Comparison of ENCODE assay signal across 8 cellular contexts in genomic region chr13:113647351-113648217, GRCh38. TPM values are rescaled to one million over a fixed set of nuclear protein-coding genes. Genes with fewer than 3 reads are reported as not detected.
A peak's percentile ranks its signal among the peaks of the same experiment; 100 is the strongest.
DNase-seq lines count a peak whose midpoint lies in the region; ATAC-seq and TF ChIP-seq lines count a peak whose summit lies in the region.

No MANE protein-coding gene starts in this region.

- DNase-seq in Calu3: peak; percentile 51
- peak; percentile 52 for DNase-seq in NCI-H2029 treated with DMSO at 0.1 percent for 48 hours (lab: John Stamatoyannopoulos, UW)
- peak; percentile 24 for DNase-seq in astrocyte of the spinal cord (ENCODE audit: low read depth, low spot score)
- peak; percentile 28 to 96 (median 87) for DNase-seq in hypothalamus (lab: John Stamatoyannopoulos, UW)
- peak; percentile 20 to 96 (median 89) for DNase-seq in substantia nigra (lab: John Stamatoyannopoulos, UW)
- no peak for DNase-seq in stimulated activated CD8-positive, alpha-beta memory T cell treated with anti-CD3 and anti-CD28 coated beads, Interleukin-4, amount 100 ng/mL, for 48 hours
- DNase-seq in DMS114 treated with DMSO at 0.1 percent for 48 hours (lab: John Stamatoyannopoulos, UW; ENCODE audit: unreplicated experiment): no peak

- no peak overlapping the region for H3K4me3 ChIP-seq in astrocyte of the spinal cord (ENCODE audit: low read depth, low read length)

- intact Hi-C loops in Calu3 (cut with micrococcal nuclease; ENCODE audit: unreplicated experiment): no loop called here

- no peak overlapping the region for H3K27ac Mint-ChIP-seq in Calu3 (ENCODE audit: unreplicated experiment)

- H3K27me3 Mint-ChIP-seq in Calu3 (ENCODE audit: unreplicated experiment): no peaks in the 10 kb centered on the region

- H3K36me3 Mint-ChIP-seq in Calu3 (ENCODE audit: insufficient read depth, unreplicated experiment): no peaks in the 10 kb centered on the region

- H3K4me3 Mint-ChIP-seq in Calu3 (ENCODE audit: low read depth, unreplicated experiment): no peak overlapping the region

- H3K27ac ChIP-seq in substantia nigra (ENCODE audit: low read depth, low read length, poor library complexity, severe bottlenecking): peak overlapping the region; percentile 23

- CTCF ChIA-PET in Calu3 (lab: Charles Lee): no interaction called here

- H3K9me3 Mint-ChIP-seq in Calu3 (ENCODE audit: low read depth, unreplicated experiment): peaks cover 5% of the 10 kb centered on the region

- TF ChIP-seq CTCF in Calu3 (IDR thresholded peaks at IDR 0.05; ENCODE audit: unreplicated experiment) (no peak), astrocyte of the spinal cord (IDR thresholded peaks at IDR 0.05; ENCODE audit: low read depth, low read length) (no peak)

- no TSS peak for BruUV-seq in Calu3 (replicated peaks; lab: Mats Ljungman, UMichigan)

- no peaks in the 10 kb centered on the region for H3K4me1 Mint-ChIP-seq in Calu3 (ENCODE audit: low read depth, unreplicated experiment)

- no peak for ATAC-seq in HG02981 (IDR thresholded peaks at IDR 0.05; ENCODE audit: unreplicated experiment)

- in situ Hi-C loops in astrocyte of the spinal cord (cut with HindIII; ENCODE audit: low sequenced_read_pairs): no loop called here

RNA-seq across cellular contexts. Expression of gene ATP4B, which starts 10.4 kb away (rescaled TPM):
- not detected in 2 replicates for total RNA-seq in Calu3 (2022)

RNA-seq across cellular contexts. Expression of gene GRK1, which starts 19.4 kb away (rescaled TPM):
- total RNA-seq in Calu3 (2022): not detected in 2 replicates

Comparison
In these comparisons a context has a peak if more than half of its experiments do, and no peak if none do; other contexts are left out.
1. DNase-seq: peak in Calu3 (single experiment), NCI-H2029 treated with DMSO at 0.1 percent for 48 hours (single experiment), astrocyte of the spinal cord (single experiment), hypothalamus (51 of 51) and substantia nigra (49 of 49); none in stimulated activated CD8-positive, alpha-beta memory T cell treated with anti-CD3 and anti-CD28 coated beads, Interleukin-4, amount 100 ng/mL, for 48 hours (single experiment) and DMS114 treated with DMSO at 0.1 percent for 48 hours (single experiment).